ENCODE assay signal across 13 cellular contexts in the genomic region with DNA sequence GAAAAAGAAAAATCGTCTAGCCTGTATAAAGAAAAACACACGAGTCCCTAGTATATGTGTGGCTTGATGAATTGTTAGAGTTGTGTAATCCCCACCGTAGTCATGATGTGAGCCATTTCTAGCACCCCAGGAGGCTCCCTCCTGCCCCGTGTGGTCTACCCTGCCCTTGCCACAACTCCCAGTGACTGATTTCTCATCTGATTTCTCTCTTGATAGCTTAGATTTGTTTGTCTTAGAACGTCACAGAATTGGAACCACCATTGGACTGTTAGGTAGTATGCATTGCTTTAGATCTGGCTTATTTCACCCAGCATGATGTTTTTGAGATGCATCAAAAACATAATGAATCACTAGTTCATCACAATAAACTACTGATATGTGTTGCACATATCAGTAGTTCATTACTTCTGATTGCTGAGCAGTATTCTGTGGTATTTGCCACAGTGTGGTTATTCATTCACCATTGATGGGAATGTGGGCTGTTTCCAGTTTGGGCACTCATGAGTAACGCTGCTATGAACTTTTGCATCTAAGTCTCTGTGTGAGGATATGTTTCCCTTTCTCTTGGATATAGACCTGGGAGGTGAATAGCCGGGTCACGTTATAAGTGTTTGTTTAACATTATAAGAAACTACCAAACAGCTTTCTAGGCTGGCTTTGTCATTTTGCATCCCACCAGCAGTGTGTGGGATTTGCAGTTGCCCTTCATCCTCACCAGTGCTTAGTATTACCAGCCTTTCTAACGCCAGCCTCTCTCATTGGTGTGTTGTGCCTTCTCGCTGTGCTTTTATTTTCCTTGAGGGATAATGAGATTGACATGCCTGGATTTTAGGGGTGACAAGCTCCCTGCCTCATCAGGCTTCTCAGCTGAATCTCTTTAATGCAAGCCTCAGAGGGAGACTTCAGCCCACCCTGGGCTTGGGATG. TPM values are rescaled to one million over a fixed set of nuclear protein-coding genes. Genes with fewer than 3 reads are reported as not detected.
A peak's percentile ranks its signal among the peaks of the same experiment; 100 is the strongest.
DNase-seq lines count a peak whose midpoint lies in the region; ATAC-seq and TF ChIP-seq lines count a peak whose summit lies in the region.
"Had no signal": no experiment of that assay in that cellular context is flagged by ENCODE, and none has a peak within 500 bp of the region (broad histone marks: within the 10 kb centered on the region; RNA-seq: fewer than 3 reads in every experiment).

No MANE protein-coding gene starts in this region.

- H3K4me1 ChIP-seq in PC-3 (ENCODE audit: insufficient read depth, low read length) (peaks cover 14% of the 10 kb centered on the region), upper lobe of right lung (no peaks in the 10 kb centered on the region), gastroesophageal sphincter (peaks cover 0 to 1% (median 0%) of the 10 kb centered on the region in 3 donors), right atrium auricular region (no peaks in the 10 kb centered on the region)
- H3K4me1 ChIP-seq: ascending aorta had no signal

- H4K20me1 ChIP-seq in PC-3 (ENCODE audit: low read length): no peaks in the 10 kb centered on the region

- DNase-seq in stimulated activated CD4-positive, alpha-beta T cell treated with anti-CD3 and anti-CD28 coated beads, Interleukin-1b, Interleukin-23, amount 100 ng/mL, for 48 hours: peak; percentile 46
- no peak for DNase-seq in stimulated activated CD4-positive, alpha-beta T cell treated with anti-CD3 and anti-CD28 coated beads, Interleukin-12 subunit alpha, Interleukin-12 subunit beta, amount 100 ng/mL, for 4 hours
- DNase-seq in PC-3: peak; percentile 80
- peak; percentile 54 for DNase-seq in epithelial cell of esophagus (ENCODE audit: low read depth)
- no peak for DNase-seq in upper lobe of right lung
- no peak for DNase-seq in NCI-H1436 treated with DMSO at 0.1 percent for 48 hours (lab: John Stamatoyannopoulos, UW)
- DNase-seq in right atrium auricular region (ENCODE audit: low spot score): no peak
- DNase-seq: NCI-H1417 treated with DMSO at 0.1 percent for 48 hours, retina had no signal

- no peaks in the 10 kb centered on the region for H3K79me2 ChIP-seq in PC-3 (ENCODE audit: low read length)

- H3K4me3 ChIP-seq in PC-3 (ENCODE audit: low read length) (no peak overlapping the region), epithelial cell of esophagus (ENCODE audit: low read length) (no peak overlapping the region), upper lobe of right lung (no peak overlapping the region), gastroesophageal sphincter (no peak overlapping the region), right atrium auricular region (no peak overlapping the region)
- H3K4me3 ChIP-seq: ascending aorta, lung had no signal

- no peaks in the 10 kb centered on the region for H3F3A ChIP-seq in PC-3 (ENCODE audit: low read length, unreplicated experiment)

- no peak for TF ChIP-seq EP300 in gastroesophageal sphincter (IDR thresholded peaks at IDR 0.05)

- H3K27me3 ChIP-seq in PC-3 (ENCODE audit: low read length): no peaks in the 10 kb centered on the region
- H3K27me3 ChIP-seq in upper lobe of right lung: no peaks in the 10 kb centered on the region
- no peaks in the 10 kb centered on the region for H3K27me3 ChIP-seq in gastroesophageal sphincter
- H3K27me3 ChIP-seq in right atrium auricular region: no peaks in the 10 kb centered on the region
- H3K27me3 ChIP-seq: ascending aorta had no signal

- no peak for TF ChIP-seq POLR2A in gastroesophageal sphincter (IDR thresholded peaks at IDR 0.05)

- ATAC-seq in PC-3 (peak; percentile 42), upper lobe of right lung (peak; percentile 45), gastroesophageal sphincter (no peak)
- ATAC-seq: WTC11 had no signal

- intact Hi-C loops in PC-3 (cut with micrococcal nuclease): no loop called here
- intact Hi-C loops in upper lobe of right lung (cut with DNase I): no loop called here

- no peaks in the 10 kb centered on the region for H3K9me3 ChIP-seq in PC-3 (ENCODE audit: low read length)
- no peaks in the 10 kb centered on the region for H3K9me3 ChIP-seq in upper lobe of right lung
- no peaks in the 10 kb centered on the region for H3K9me3 ChIP-seq in gastroesophageal sphincter
- H3K9me3 ChIP-seq in right atrium auricular region: no peaks in the 10 kb centered on the region
- H3K9me3 ChIP-seq: ascending aorta had no signal

- WGBS in gastroesophageal sphincter (ENCODE audit: low coverage in 1 of 2), 2 donors: 84 to 87% methylated on average over 6 to 10 of the region's 10 CpGs

- H2AFZ ChIP-seq in PC-3 (ENCODE audit: low read length): no peak overlapping the region

- H3K4me2 ChIP-seq in PC-3 (ENCODE audit: low read length): no peak overlapping the region

- H3K9me2 ChIP-seq in PC-3 (replicated peaks; ENCODE audit: low read length): no peaks in the 10 kb centered on the region

- TF ChIP-seq CTCF in PC-3 (conservative IDR thresholded peaks at IDR 0.05; ENCODE audit: low read depth, low read length): peak; percentile 38; the same call in 1 of the 2 replicates
- no peak for TF ChIP-seq CTCF in epithelial cell of esophagus (IDR thresholded peaks at IDR 0.05; ENCODE audit: insufficient read depth, low read depth, low read length, missing control alignments)
- no peak for TF ChIP-seq CTCF in upper lobe of right lung (IDR thresholded peaks at IDR 0.05)
- TF ChIP-seq CTCF in gastroesophageal sphincter (IDR thresholded peaks at IDR 0.05): no peak
- no peak for TF ChIP-seq CTCF in right atrium auricular region (IDR thresholded peaks at IDR 0.05)

- H3K27ac ChIP-seq in PC-3 (ENCODE audit: low read length): peak overlapping the region; percentile 27
- no peak overlapping the region for H3K27ac ChIP-seq in upper lobe of right lung
- H3K27ac ChIP-seq in gastroesophageal sphincter: no peak overlapping the region
- no peak overlapping the region for H3K27ac ChIP-seq in right atrium auricular region
- H3K27ac ChIP-seq: ascending aorta had no signal

- H3K36me3 ChIP-seq in PC-3 (ENCODE audit: low read depth, low read length) (no peaks in the 10 kb centered on the region), upper lobe of right lung (no peaks in the 10 kb centered on the region), gastroesophageal sphincter (no peaks in the 10 kb centered on the region), right atrium auricular region (no peaks in the 10 kb centered on the region)
- H3K36me3 ChIP-seq: ascending aorta had no signal

- no peak overlapping the region for H3K9ac ChIP-seq in PC-3 (ENCODE audit: low read length)

- no TSS peak for BruUV-seq in PC-3 (replicated peaks; lab: Mats Ljungman, UMichigan)

- CTCF ChIA-PET in PC-3 (lab: Charles Lee): no interaction called here

- POLR2A ChIA-PET in PC-3 (lab: Charles Lee; ENCODE audit: unreplicated experiment): no interaction called here

RNA-seq across cellular contexts. Expression of a gene that starts 31.9 kb away (rescaled TPM):
- 117 and 218 TPM in 2 replicates for total RNA-seq in PC-3 (2014; rRNA removed)
- total RNA-seq in upper lobe of right lung: 336 TPM
- total RNA-seq in gastroesophageal sphincter: 100 to 1,000 TPM in 2 of 4 donors, 10 to 100 TPM in 2; 67.2 to 148 (median 105) TPM
- 100 to 1,000 TPM in 1 of 2 donors, 10 to 100 TPM in 1; 62.9 to 104 TPM for total RNA-seq in right atrium auricular region

Comparison
In these comparisons a context has a peak if more than half of its experiments do, and no peak if none do; other contexts are left out.
1. DNase-seq: peak in stimulated activated CD4-positive, alpha-beta T cell treated with anti-CD3 and anti-CD28 coated beads, Interleukin-1b, Interleukin-23, amount 100 ng/mL, for 48 hours (single experiment), PC-3 (single experiment) and epithelial cell of esophagus (single experiment); none in stimulated activated CD4-positive, alpha-beta T cell treated with anti-CD3 and anti-CD28 coated beads, Interleukin-12 subunit alpha, Interleukin-12 subunit beta, amount 100 ng/mL, for 4 hours (single experiment), upper lobe of right lung (single experiment), NCI-H1436 treated with DMSO at 0.1 percent for 48 hours (single experiment) and right atrium auricular region (single experiment).